8 cellular contexts compared by ENCODE assay signal in the genomic region with DNA sequence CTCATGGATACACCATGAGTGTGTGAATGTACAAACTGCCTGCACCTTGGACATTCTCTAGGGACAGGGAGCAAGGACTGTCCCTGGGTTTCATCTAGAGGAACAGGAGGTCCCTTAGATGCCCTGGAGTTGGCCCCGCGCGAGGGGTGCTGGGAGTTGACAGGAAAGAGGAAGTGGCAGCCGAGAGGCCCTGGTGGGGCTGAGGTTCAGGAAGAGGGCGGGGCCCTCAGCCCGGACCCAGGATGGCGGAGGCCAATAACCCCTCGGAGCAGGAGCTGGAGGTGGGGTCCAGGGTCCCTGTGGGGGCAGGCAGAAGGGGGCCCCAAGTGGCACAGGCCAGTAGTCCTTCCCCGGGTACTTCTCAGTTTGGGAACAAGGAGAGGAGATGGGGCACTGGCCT. TPM values are rescaled to one million over a fixed set of nuclear protein-coding genes. Genes with fewer than 3 reads are reported as not detected.
A peak's percentile ranks its signal among the peaks of the same experiment; 100 is the strongest.
DNase-seq lines count a peak whose midpoint lies in the region; ATAC-seq, FAIRE-seq and TF ChIP-seq lines count a peak whose summit lies in the region.

No MANE protein-coding gene starts in this region.

- peaks cover 47% of the 10 kb centered on the region for H3K4me1 Mint-ChIP-seq in activated naive CD8-positive, alpha-beta T cell (ENCODE audit: low read depth)

- H3K9me3 Mint-ChIP-seq in activated naive CD8-positive, alpha-beta T cell (ENCODE audit: low read depth), result no peaks in the 10 kb centered on the region

- peaks cover 4% of the 10 kb centered on the region for H3K36me3 Mint-ChIP-seq in activated naive CD8-positive, alpha-beta T cell

- peak overlapping the region; percentile 88 for H3K4me3 Mint-ChIP-seq in activated naive CD8-positive, alpha-beta T cell

- peak; percentile 90 for DNase-seq in GM12891 (ENCODE audit: insufficient read length, low spot score)
- DNase-seq in T follicular helper cell (ENCODE audit: low read depth), result peak; percentile 59
- peak; percentile 74 for DNase-seq in medulla oblongata (ENCODE audit: extremely low spot score)
- peak; percentile 60 to 69 for DNase-seq in stimulated activated CD8-positive, alpha-beta memory T cell treated with anti-CD3 and anti-CD28 coated beads, Interleukin-7, amount 100 ng/mL, for 4 hours (ENCODE audit: low read depth in 2 of 2)
- DNase-seq in NCI-H774 (lab: John Stamatoyannopoulos, UW), result no peak
- DNase-seq in NCI-H446 (lab: John Stamatoyannopoulos, UW), result no peak

- H3K27ac Mint-ChIP-seq in activated naive CD8-positive, alpha-beta T cell, result peak overlapping the region; percentile 91

- peak; percentile 89 for TF ChIP-seq POLR2A in GM12891 (IDR thresholded peaks at IDR 0.05; ENCODE audit: low read depth, low read length)

- FAIRE-seq in GM12891 (lab: Jason Lieb, UNC), result peak; percentile 93

- ATAC-seq in HG02798 (IDR thresholded peaks at IDR 0.05; ENCODE audit: poor library complexity, unreplicated experiment), result peak; percentile 92

- H3K27me3 Mint-ChIP-seq in activated naive CD8-positive, alpha-beta T cell, result no peaks in the 10 kb centered on the region

TF ChIP-seq in GM12891, 5 proteins besides CTCF, POLR2A, EP300 and RAD21:
- peak; percentile 99 for TF ChIP-seq SPI1 (IDR thresholded peaks at IDR 0.05; ENCODE audit: low read depth, low read length)
- TF ChIP-seq POLR2AphosphoS5 (IDR thresholded peaks at IDR 0.05; ENCODE audit: low read depth, low read length), result peak; percentile 82
- TF ChIP-seq TAF1 (IDR thresholded peaks at IDR 0.05; ENCODE audit: low read depth, low read length), result peak; percentile 78
- TF ChIP-seq POU2F2 (IDR thresholded peaks at IDR 0.05; ENCODE audit: low read depth, low read length), result peak; percentile 75
- TF ChIP-seq PAX5 (IDR thresholded peaks at IDR 0.05; ENCODE audit: insufficient read depth, low read length, severe bottlenecking), result no peak

RNA-seq across cellular contexts. Expression of a gene that starts 6.9 kb away (rescaled TPM):
- polyA plus RNA-seq in GM12891 (2012; ENCODE audit: low read depth, missing spikeins), result 77.0 TPM

RNA-seq across cellular contexts. Expression of a gene that starts 20.9 kb away (rescaled TPM):
- 153 TPM for polyA plus RNA-seq in GM12891 (2012; ENCODE audit: low read depth, missing spikeins)

RNA-seq across cellular contexts. Expression of a gene that starts 35.1 kb away (rescaled TPM):
- not detected for polyA plus RNA-seq in GM12891 (2012; ENCODE audit: low read depth, missing spikeins)

RNA-seq across cellular contexts. Expression of a gene that starts 55.9 kb away (rescaled TPM):
- polyA plus RNA-seq in GM12891 (2012; ENCODE audit: low read depth, missing spikeins), result 10.4 TPM

RNA-seq across cellular contexts. Expression of a gene that starts 58.8 kb away (rescaled TPM):
- 59.8 TPM for polyA plus RNA-seq in GM12891 (2012; ENCODE audit: low read depth, missing spikeins)

Comparison
In these comparisons a context has a peak if more than half of its experiments do, and no peak if none do; other contexts are left out.
1. DNase-seq: peak in GM12891 (single experiment), T follicular helper cell (single experiment), medulla oblongata (single experiment) and stimulated activated CD8-positive, alpha-beta memory T cell treated with anti-CD3 and anti-CD28 coated beads, Interleukin-7, amount 100 ng/mL, for 4 hours (2 of 2); none in NCI-H774 (single experiment) and NCI-H446 (0 of 2).